29 cellular contexts compared by ENCODE assay signal in the genomic region with DNA sequence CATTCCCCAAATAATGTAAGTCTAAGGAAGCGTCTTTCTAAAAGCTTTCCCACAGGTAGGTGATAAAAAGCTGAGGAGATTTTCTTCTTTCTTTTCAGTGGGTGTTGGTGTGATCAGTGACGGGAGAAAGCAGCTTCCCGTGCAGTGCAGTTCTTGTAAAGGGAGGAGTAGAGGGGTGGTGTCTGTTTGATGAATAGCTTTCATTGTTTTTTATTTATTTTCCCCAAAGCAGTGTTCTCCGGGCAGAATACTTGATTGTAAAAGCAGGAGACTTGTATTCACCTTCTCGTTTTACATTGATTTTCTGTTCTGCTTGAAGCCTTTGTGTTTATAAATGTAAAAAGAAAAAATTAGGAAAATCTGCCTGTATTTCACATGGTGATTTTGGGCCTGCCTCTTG.
DNase-seq lines count a peak whose midpoint lies in the region; FAIRE-seq and TF ChIP-seq lines count a peak whose summit lies in the region.
"Had no signal": no experiment of that assay in that cellular context is flagged by ENCODE, and none has a peak within 500 bp of the region (broad histone marks: within the 10 kb centered on the region; RNA-seq: fewer than 3 reads in every experiment).

No MANE protein-coding gene starts in this region.

- no peaks in the 10 kb centered on the region for H4K20me1 ChIP-seq in astrocyte (ENCODE audit: insufficient read depth, low read length)

- H3K4me2 ChIP-seq in astrocyte (ENCODE audit: low read length), result no peak overlapping the region
- H3K4me2 ChIP-seq: KMS-11 had no signal

- FAIRE-seq in astrocyte (lab: Jason Lieb, UNC), result no peak
- FAIRE-seq: GM19239 had no signal

- H3K4me1 ChIP-seq in HAP-1 (peaks cover 3% of the 10 kb centered on the region), astrocyte (ENCODE audit: insufficient read depth, low read length) (no peaks in the 10 kb centered on the region)
- H3K4me1 ChIP-seq: BE2C, heart left ventricle, Peyer's patch, stomach, transverse colon had no signal

- H3K27me3 Mint-ChIP-seq in astrocyte (ENCODE audit: low read depth, unreplicated experiment), result no peaks in the 10 kb centered on the region
- H3K27me3 Mint-ChIP-seq: activated CD4-positive, alpha-beta T cell treated with anti-CD3 and anti-CD28 coated beads, Interleukin-2, amount 10 ng/mL, durations not matched to agents 7 days and 5 days; CD8-positive, alpha-beta memory T cell had no signal

- in situ Hi-C loops in HAP-1 (cut with MboI; ENCODE audit: low sequenced_read_pairs), result no loop called here

- no peak overlapping the region for H3K9ac ChIP-seq in astrocyte (ENCODE audit: low read length)
- H3K9ac ChIP-seq: KMS-11 had no signal

- no peak overlapping the region for H3K27ac ChIP-seq in astrocyte (ENCODE audit: low read depth, low read length)
- H3K27ac ChIP-seq: heart left ventricle, KMS-11, neutrophil, Peyer's patch, skin epidermis, stomach, transverse colon, WERI-Rb-1 had no signal

- H3K9me3 ChIP-seq in HAP-1, result no peaks in the 10 kb centered on the region
- no peaks in the 10 kb centered on the region for H3K9me3 ChIP-seq in astrocyte (ENCODE audit: insufficient read depth, low read depth, low read length)
- H3K9me3 ChIP-seq: BE2C, neutrophil had no signal

- no peak overlapping the region for H2AFZ ChIP-seq in astrocyte (ENCODE audit: low read depth, low read length)

- DNase-seq in HAP-1 (ENCODE audit: low spot score in 2 of 2) (peak; percentile 34 to 41), astrocyte (ENCODE audit: low read depth) (no peak), inferior parietal cortex (ENCODE audit: extremely low spot score) (peak; percentile 35), pons (ENCODE audit: low spot score) (peak; percentile 71), NCI-H146 treated with DMSO at 0.1 percent for 48 hours (lab: John Stamatoyannopoulos, UW; ENCODE audit: unreplicated experiment) (no peak), T1000 (lab: John Stamatoyannopoulos, UW) (no peak), NCI-H1694 (lab: John Stamatoyannopoulos, UW) (no peak), putamen (ENCODE audit: low spot score) (no peak)
- DNase-seq: activated CD4-positive, alpha-beta T cell treated with anti-CD3 and anti-CD28 coated beads, Interleukin-2, amount 10 ng/mL, durations not matched to agents 7 days and 5 days; activated gamma-delta T cell treated with Interleukin-2 at 50 U/mL for 16 hours; activated T-cell treated with anti-CD3 and anti-CD28 coated beads, Interleukin-2, amount 50 U/mL, for 4 hours; BE2C; CD8-positive, alpha-beta memory T cell; DMS153; heart left ventricle; kidney glomerular epithelial cell; NCI-H1436 treated with DMSO at 0.1 percent for 48 hours; NCI-H526; Peyer's patch; SHP77 treated with DMSO at 0.1 percent for 48 hours; stimulated activated CD8-positive, alpha-beta memory T cell treated with anti-CD3 and anti-CD28 coated beads, Interleukin-4, amount 100 ng/mL, for 48 hours; stomach; transverse colon; WERI-Rb-1 had no signal

- H3K4me3 ChIP-seq in HAP-1, result no peak overlapping the region
- no peak overlapping the region for H3K4me3 ChIP-seq in astrocyte (ENCODE audit: insufficient read depth, low read depth, low read length)
- H3K4me3 ChIP-seq: heart left ventricle, Peyer's patch, skin epidermis, stomach, transverse colon had no signal

- H3K9me3 Mint-ChIP-seq in astrocyte (ENCODE audit: unreplicated experiment), result peaks cover 6% of the 10 kb centered on the region

- no peak for TF ChIP-seq CTCF in astrocyte (IDR thresholded peaks at IDR 0.05; ENCODE audit: insufficient read depth, low read depth, low read length)

- H3K4me3 Mint-ChIP-seq in astrocyte (ENCODE audit: unreplicated experiment), result no peak overlapping the region
- H3K4me3 Mint-ChIP-seq: activated CD4-positive, alpha-beta T cell treated with anti-CD3 and anti-CD28 coated beads, Interleukin-2, amount 10 ng/mL, durations not matched to agents 7 days and 5 days; activated T-cell treated with anti-CD3 and anti-CD28 coated beads, Interleukin-2, amount 50 U/mL, for 4 hours; brain; CD8-positive, alpha-beta memory T cell had no signal

- peaks cover 23% of the 10 kb centered on the region for H3K4me1 Mint-ChIP-seq in astrocyte (ENCODE audit: low read depth, unreplicated experiment)
- H3K4me1 Mint-ChIP-seq: activated CD4-positive, alpha-beta T cell treated with anti-CD3 and anti-CD28 coated beads, Interleukin-2, amount 10 ng/mL, durations not matched to agents 7 days and 5 days; CD8-positive, alpha-beta memory T cell had no signal

- no peaks in the 10 kb centered on the region for H3K36me3 Mint-ChIP-seq in astrocyte (ENCODE audit: low read depth, unreplicated experiment)
- H3K36me3 Mint-ChIP-seq: brain; CD8-positive, alpha-beta memory T cell had no signal

- no peaks in the 10 kb centered on the region for H3K79me2 ChIP-seq in astrocyte (ENCODE audit: insufficient read depth, low read length)

- H3K36me3 ChIP-seq in HAP-1 (replicated peaks) (no peaks in the 10 kb centered on the region), astrocyte (ENCODE audit: insufficient read depth, low read length) (no peaks in the 10 kb centered on the region)
- H3K36me3 ChIP-seq: BE2C, heart left ventricle, neutrophil, Peyer's patch, stomach, transverse colon, WERI-Rb-1 had no signal

- H3K27me3 ChIP-seq in HAP-1 (ENCODE audit: low read depth) (no peaks in the 10 kb centered on the region), astrocyte (ENCODE audit: insufficient read depth, low read length) (no peaks in the 10 kb centered on the region)
- H3K27me3 ChIP-seq: BE2C, heart left ventricle, neutrophil, Peyer's patch, stomach, transverse colon had no signal

- peak overlapping the region; percentile 67 for H3K27ac Mint-ChIP-seq in astrocyte (ENCODE audit: unreplicated experiment)
- H3K27ac Mint-ChIP-seq: activated CD4-positive, alpha-beta T cell treated with anti-CD3 and anti-CD28 coated beads, Interleukin-2, amount 10 ng/mL, durations not matched to agents 7 days and 5 days; brain had no signal

Comparison
In these comparisons a context has a peak if more than half of its experiments do, and no peak if none do; other contexts are left out.
1. DNase-seq: peak in HAP-1 (2 of 2), inferior parietal cortex (single experiment) and pons (single experiment); none in astrocyte (single experiment), NCI-H146 treated with DMSO at 0.1 percent for 48 hours (single experiment), T1000 (single experiment), NCI-H1694 (single experiment) and putamen (single experiment).